31 cellular contexts compared by ENCODE assay signal in genomic region chr20:37602634-37603033, GRCh38.
"Had no signal": no experiment of that assay in that cellular context is flagged by ENCODE, and none has a peak within 500 bp of the region (broad histone marks: within the 10 kb centered on the region; RNA-seq: fewer than 3 reads in every experiment).

No MANE protein-coding gene starts in this region.

- H3K27ac ChIP-seq: left lung, lower lobe of right lung, pancreas, prostate gland, sigmoid colon, spleen, testis, thyroid gland, transverse colon, upper lobe of left lung, vagina had no signal

- H3K9me3 Mint-ChIP-seq: immature natural killer cell; nephron; neural crest cell; stimulated activated memory B cell treated with anti-CD40 and anti-IgM and Interleukin-4, amounts not matched to agents 10 μg/mL and 1 μg/mL and 100 μg/mL, for 72 hours; stimulated activated naive CD8-positive, alpha-beta T cell treated with anti-CD3 and anti-CD28 coated beads, Interleukin-15, amount 100 ng/mL, for 72 hours had no signal

- H3K4me3 ChIP-seq: left lung, lower lobe of right lung, pancreas, prostate gland, sigmoid colon, spleen, testis, thyroid gland, transverse colon, upper lobe of left lung, vagina had no signal

- FAIRE-seq: islet of Langerhans, kidney, pancreas, small intestine had no signal

- H3K36me3 ChIP-seq: left lung, lower lobe of right lung, pancreas, prostate gland, sigmoid colon, spleen, thyroid gland, transverse colon, upper lobe of left lung, vagina had no signal

- H3K9me3 ChIP-seq: left lung, lower lobe of right lung, pancreas, prostate gland, sigmoid colon, spleen, testis, thyroid gland, transverse colon, upper lobe of left lung, vagina had no signal

- H3K36me3 Mint-ChIP-seq: immature natural killer cell; naive thymus-derived CD8-positive, alpha-beta T cell; stimulated activated memory B cell treated with anti-CD40 and anti-IgM and Interleukin-4, amounts not matched to agents 10 μg/mL and 1 μg/mL and 100 μg/mL, for 72 hours had no signal

- ATAC-seq: left colon; left lung; lower lobe of right lung; naive thymus-derived CD8-positive, alpha-beta T cell; pancreas; right cardiac atrium; stimulated activated memory B cell treated with anti-CD40 and anti-IgM and Interleukin-4, amounts not matched to agents 10 μg/mL and 1 μg/mL and 100 μg/mL, for 72 hours; stimulated activated naive CD8-positive, alpha-beta T cell treated with anti-CD3 and anti-CD28 coated beads, Interleukin-15, amount 100 ng/mL, for 72 hours had no signal

- H3K27me3 ChIP-seq: pancreas, testis, thyroid gland, vagina had no signal

- H3K4me3 Mint-ChIP-seq: immature natural killer cell; naive thymus-derived CD8-positive, alpha-beta T cell; nephron; neural crest cell; stimulated activated memory B cell treated with anti-CD40 and anti-IgM and Interleukin-4, amounts not matched to agents 10 μg/mL and 1 μg/mL and 100 μg/mL, for 72 hours; stimulated activated naive CD8-positive, alpha-beta T cell treated with anti-CD3 and anti-CD28 coated beads, Interleukin-15, amount 100 ng/mL, for 72 hours had no signal

- H3K4me1 ChIP-seq: left lung, lower lobe of right lung, pancreas, prostate gland, spleen, testis, thyroid gland, transverse colon, vagina had no signal

- H3K4me1 Mint-ChIP-seq: immature natural killer cell; naive thymus-derived CD8-positive, alpha-beta T cell; stimulated activated memory B cell treated with anti-CD40 and anti-IgM and Interleukin-4, amounts not matched to agents 10 μg/mL and 1 μg/mL and 100 μg/mL, for 72 hours; stimulated activated naive CD8-positive, alpha-beta T cell treated with anti-CD3 and anti-CD28 coated beads, Interleukin-15, amount 100 ng/mL, for 72 hours had no signal

- DNase-seq: immature natural killer cell; kidney; left colon; left lung; lower lobe of right lung; mammary epithelial cell; mesenchymal stem cell; naive thymus-derived CD8-positive, alpha-beta T cell; nucleus accumbens; pancreas; posterior cingulate gyrus; retina; right cardiac atrium; sigmoid colon; small intestine; spleen; stimulated activated CD4-positive, alpha-beta T cell treated with anti-CD3 and anti-CD28 coated beads, Interleukin-4, amount 100 ng/mL, for 4 hours; stimulated activated CD8-positive, alpha-beta memory T cell treated with anti-CD3 and anti-CD28 coated beads, Interleukin-4, amount 100 ng/mL, for 48 hours; stimulated activated naive CD4-positive, alpha-beta T cell treated with Interleukin-2 at 50 U/mL for 16 hours; stimulated activated naive CD8-positive, alpha-beta T cell treated with anti-CD3 and anti-CD28 coated beads, Interleukin-15, amount 100 ng/mL, for 72 hours; substantia nigra; testis; thyroid gland; transverse colon; upper lobe of left lung had no signal

- H3K27ac Mint-ChIP-seq: nephron; stimulated activated memory B cell treated with anti-CD40 and anti-IgM and Interleukin-4, amounts not matched to agents 10 μg/mL and 1 μg/mL and 100 μg/mL, for 72 hours; stimulated activated naive CD8-positive, alpha-beta T cell treated with anti-CD3 and anti-CD28 coated beads, Interleukin-15, amount 100 ng/mL, for 72 hours had no signal
